In the genomic region with DNA sequence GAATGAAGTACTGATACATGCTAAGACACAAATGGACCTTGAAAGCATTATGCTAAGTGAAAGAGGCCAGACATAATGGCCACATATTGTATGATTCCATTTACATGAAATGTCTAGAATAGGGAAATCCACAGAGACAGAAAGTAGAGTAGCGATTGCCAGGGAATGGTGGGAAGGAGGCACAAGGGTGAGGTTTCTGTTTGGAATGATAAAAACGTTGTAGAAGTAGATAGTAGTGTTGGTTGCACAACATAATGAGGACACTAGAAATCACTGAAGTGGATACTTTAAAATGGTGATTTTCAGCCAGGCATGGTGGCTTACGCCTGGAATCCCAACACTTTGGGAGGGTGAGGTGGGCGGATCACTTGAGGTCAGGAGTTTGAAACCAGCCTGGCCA, we compare ENCODE assay signal across 29 cellular contexts.
DNase-seq lines count a peak whose midpoint lies in the region; ATAC-seq, FAIRE-seq and TF ChIP-seq lines count a peak whose summit lies in the region.
"Had no signal": no experiment of that assay in that cellular context is flagged by ENCODE, and none has a peak within 500 bp of the region (broad histone marks: within the 10 kb centered on the region; RNA-seq: fewer than 3 reads in every experiment).

No MANE protein-coding gene starts in this region.

- H3K9me3 ChIP-seq in fibroblast of lung (ENCODE audit: control insufficient read depth, insufficient read depth, low read depth, low read length) (no peaks in the 10 kb centered on the region), esophagus muscularis mucosa (no peaks in the 10 kb centered on the region), esophagus squamous epithelium (no peaks in the 10 kb centered on the region), aorta (ENCODE audit: control insufficient read depth, low read length) (no peaks in the 10 kb centered on the region)
- H3K9me3 ChIP-seq: stomach, thyroid gland had no signal

- peaks cover 13% of the 10 kb centered on the region for H3K4me1 ChIP-seq in fibroblast of lung (ENCODE audit: control insufficient read depth, extremely low read depth, insufficient read depth, low read length)
- H3K4me1 ChIP-seq in esophagus muscularis mucosa: peaks cover 7 to 12% (median 12%) of the 10 kb centered on the region in 4 donors
- H3K4me1 ChIP-seq in esophagus squamous epithelium: peaks cover 0 to 12% (median 7%) of the 10 kb centered on the region in 3 donors
- H3K4me1 ChIP-seq in aorta (ENCODE audit: control insufficient read depth in 1 of 2, insufficient read depth in 2 of 2, low read length in 2 of 2): no peaks in the 10 kb centered on the region

- no peaks in the 10 kb centered on the region for H3K36me3 Mint-ChIP-seq in nephron (ENCODE audit: low read depth)
- H3K36me3 Mint-ChIP-seq: activated CD8-positive, alpha-beta memory T cell treated with anti-CD3 and anti-CD28 coated beads, Interleukin-2, amount 10 ng/mL, durations not matched to agents 7 days and 5 days; brain; naive thymus-derived CD4-positive, alpha-beta T cell had no signal

- no peak for ATAC-seq in aorta (ENCODE audit: low FRiP score)
- ATAC-seq: activated CD8-positive, alpha-beta memory T cell treated with anti-CD3 and anti-CD28 coated beads, Interleukin-2, amount 10 ng/mL, durations not matched to agents 7 days and 5 days; activated T-cell treated with anti-CD3 and anti-CD28 coated beads, Interleukin-2, amount 50 U/mL, for 72 hours; foreskin keratinocyte; left ventricle myocardium superior; naive thymus-derived CD4-positive, alpha-beta T cell; sciatic nerve had no signal

- TF ChIP-seq CTCF in AG09309 (IDR thresholded peaks at IDR 0.05; ENCODE audit: control insufficient read depth, insufficient read depth, low read depth, low read length, missing control alignments): no peak
- no peak for TF ChIP-seq CTCF in fibroblast of lung (conservative IDR thresholded peaks at IDR 0.05 in 1 of 2, IDR thresholded peaks at IDR 0.05 in 1 of 2; ENCODE audit: low read depth in 1 of 2, low read length in 2 of 2)
- no peak for TF ChIP-seq CTCF in nephron (IDR thresholded peaks at IDR 0.05; ENCODE audit: unreplicated experiment in 3 of 3)
- TF ChIP-seq CTCF in esophagus muscularis mucosa (IDR thresholded peaks at IDR 0.05): no peak
- TF ChIP-seq CTCF in esophagus squamous epithelium (IDR thresholded peaks at IDR 0.05): no peak

- no peak for TF ChIP-seq EP300 in esophagus muscularis mucosa (IDR thresholded peaks at IDR 0.05)

- no peak overlapping the region for H3K9ac ChIP-seq in fibroblast of lung (ENCODE audit: insufficient read depth, low read length)

- no peak overlapping the region for H3K4me3 Mint-ChIP-seq in nephron
- H3K4me3 Mint-ChIP-seq: activated B cell treated with CpG ODN at 0.5 μM for 24 hours; activated CD8-positive, alpha-beta memory T cell treated with anti-CD3 and anti-CD28 coated beads, Interleukin-2, amount 10 ng/mL, durations not matched to agents 7 days and 5 days; activated T-cell treated with anti-CD3 and anti-CD28 coated beads, Interleukin-2, amount 50 U/mL, for 72 hours; brain; naive thymus-derived CD4-positive, alpha-beta T cell had no signal

- H3K4me3 ChIP-seq in AG09309 (ENCODE audit: control insufficient read depth, low read depth, low read length): no peak overlapping the region
- no peak overlapping the region for H3K4me3 ChIP-seq in fibroblast of lung (replicated peaks in 1 of 4; ENCODE audit: control extremely low read depth in 1 of 4, insufficient read depth in 1 of 4, low read depth in 3 of 4, low read length in 4 of 4)
- H3K4me3 ChIP-seq in esophagus muscularis mucosa: no peak overlapping the region
- H3K4me3 ChIP-seq in esophagus squamous epithelium: no peak overlapping the region
- no peak overlapping the region for H3K4me3 ChIP-seq in aorta (ENCODE audit: low read length in 2 of 2)
- H3K4me3 ChIP-seq: stomach, thyroid gland had no signal

- H2AFZ ChIP-seq in fibroblast of lung (ENCODE audit: low read length): no peak overlapping the region

- no peaks in the 10 kb centered on the region for H4K20me1 ChIP-seq in fibroblast of lung (ENCODE audit: control insufficient read depth, extremely low read depth, insufficient read depth, low read length)

- no peak for TF ChIP-seq POLR2A in esophagus muscularis mucosa (IDR thresholded peaks at IDR 0.05; ENCODE audit: low read depth)
- no peak for TF ChIP-seq POLR2A in esophagus squamous epithelium (IDR thresholded peaks at IDR 0.05)

- FAIRE-seq in RCC 7860 (lab: Jason Lieb, UNC): peak; percentile 30
- FAIRE-seq: endothelial cell of umbilical vein, keratinocyte had no signal

- peak overlapping the region in 2 of 3 experiments; percentile 3 to 4 for H3K27ac Mint-ChIP-seq in nephron
- H3K27ac Mint-ChIP-seq: activated B cell treated with CpG ODN at 0.5 μM for 24 hours; activated CD8-positive, alpha-beta memory T cell treated with anti-CD3 and anti-CD28 coated beads, Interleukin-2, amount 10 ng/mL, durations not matched to agents 7 days and 5 days; activated T-cell treated with anti-CD3 and anti-CD28 coated beads, Interleukin-2, amount 50 U/mL, for 72 hours; brain; naive thymus-derived CD4-positive, alpha-beta T cell; progenitor cell of endocrine pancreas had no signal

- H3K27ac ChIP-seq in fibroblast of lung (ENCODE audit: insufficient read depth, low read length): no peak overlapping the region
- H3K27ac ChIP-seq in esophagus muscularis mucosa (replicated peaks in 1 of 4): no peak overlapping the region
- no peak overlapping the region for H3K27ac ChIP-seq in esophagus squamous epithelium
- no peak overlapping the region for H3K27ac ChIP-seq in aorta (ENCODE audit: low read depth in 1 of 2, low read length in 2 of 2)
- H3K27ac ChIP-seq: 22Rv1, C4-2B, foreskin keratinocyte, stomach, thyroid gland had no signal

- H3K4me1 Mint-ChIP-seq in nephron: peaks cover 22% of the 10 kb centered on the region
- H3K4me1 Mint-ChIP-seq: activated B cell treated with CpG ODN at 0.5 μM for 24 hours; activated CD8-positive, alpha-beta memory T cell treated with anti-CD3 and anti-CD28 coated beads, Interleukin-2, amount 10 ng/mL, durations not matched to agents 7 days and 5 days; naive thymus-derived CD4-positive, alpha-beta T cell had no signal

- 85% methylated on average over 4 of the region's 4 CpGs for WGBS in esophagus muscularis mucosa
- WGBS in esophagus squamous epithelium, 2 donors: 80 to 87% methylated on average over 4 of the region's 4 CpGs
- WGBS in aorta, 2 donors: 90 to 91% methylated on average over 4 of the region's 4 CpGs

- no peaks in the 10 kb centered on the region for H3K9me3 Mint-ChIP-seq in nephron
- H3K9me3 Mint-ChIP-seq: activated B cell treated with CpG ODN at 0.5 μM for 24 hours had no signal

- no peak overlapping the region for H3K4me2 ChIP-seq in fibroblast of lung (ENCODE audit: extremely low read depth, insufficient read depth, low read length)

- H3K36me3 ChIP-seq in fibroblast of lung (ENCODE audit: control insufficient read depth, insufficient read depth, low read length) (no peaks in the 10 kb centered on the region), esophagus muscularis mucosa (no peaks in the 10 kb centered on the region), esophagus squamous epithelium (no peaks in the 10 kb centered on the region), aorta (ENCODE audit: control insufficient read depth in 1 of 2, insufficient read depth in 2 of 2, low read length in 1 of 2) (no peaks in the 10 kb centered on the region)
- H3K36me3 ChIP-seq: stomach, thyroid gland had no signal

- no peaks in the 10 kb centered on the region for H3K27me3 Mint-ChIP-seq in nephron (ENCODE audit: low read depth)

- no peaks in the 10 kb centered on the region for H3K79me2 ChIP-seq in fibroblast of lung (ENCODE audit: control insufficient read depth, insufficient read depth, low read length)

- H3K27me3 ChIP-seq in fibroblast of lung (ENCODE audit: control insufficient read depth, insufficient read depth, low read length) (no peaks in the 10 kb centered on the region), esophagus muscularis mucosa (no peaks in the 10 kb centered on the region), esophagus squamous epithelium (no peaks in the 10 kb centered on the region), aorta (ENCODE audit: control insufficient read depth in 1 of 2, insufficient read depth in 2 of 2, low read length in 1 of 2) (no peaks in the 10 kb centered on the region)
- H3K27me3 ChIP-seq: foreskin keratinocyte, stomach, thyroid gland had no signal

- intact Hi-C loops in esophagus muscularis mucosa (cut with DNase I) (no loop called here), esophagus squamous epithelium (cut with DNase I) (no loop called here), aorta (cut with DNase I) (no loop called here)

- DNase-seq in AG09309 (ENCODE audit: low read depth): peak; percentile 14
- peak; percentile 42 for DNase-seq in RCC 7860 (ENCODE audit: low spot score)
- DNase-seq in fibroblast of lung (ENCODE audit: low read depth in 2 of 2): peak; percentile 30 to 63
- DNase-seq in GDM1 (lab: John Stamatoyannopoulos, UW): no peak
- no peak for DNase-seq in esophagus muscularis mucosa (ENCODE audit: extremely low spot score)
- no peak for DNase-seq in esophagus squamous epithelium (lab: John Stamatoyannopoulos, UW)
- DNase-seq in aorta: no peak
- DNase-seq: activated B cell treated with CpG ODN at 0.5 μM for 24 hours; activated CD4-positive, alpha-beta T cell treated with anti-CD3 and anti-CD28 coated beads, Interleukin-2, amount 50 U/mL, for 4 hours; activated CD8-positive, alpha-beta memory T cell treated with anti-CD3 and anti-CD28 coated beads, Interleukin-2, amount 10 ng/mL, durations not matched to agents 7 days and 5 days; activated T-cell treated with anti-CD3 and anti-CD28 coated beads, Interleukin-2, amount 50 U/mL, for 72 hours; COR-L47; foreskin keratinocyte; head of caudate nucleus; left ventricle myocardium superior; naive thymus-derived CD4-positive, alpha-beta T cell; NCI-H146; NCI-H345; stimulated activated CD4-positive, alpha-beta T cell treated with anti-CD3 and anti-CD28 coated beads, Interleukin-4, amount 100 ng/mL, for 1 hour; stomach; thyroid gland had no signal

Comparison
In these comparisons a context has a peak if more than half of its experiments do, and no peak if none do; other contexts are left out.
1. DNase-seq: peak in AG09309 (single experiment), RCC 7860 (single experiment) and fibroblast of lung (2 of 2); none in GDM1 (single experiment), esophagus muscularis mucosa (single experiment), esophagus squamous epithelium (single experiment) and aorta (0 of 2).